Comparison of ENCODE assay signal across 1 cellular context in the genomic region with DNA sequence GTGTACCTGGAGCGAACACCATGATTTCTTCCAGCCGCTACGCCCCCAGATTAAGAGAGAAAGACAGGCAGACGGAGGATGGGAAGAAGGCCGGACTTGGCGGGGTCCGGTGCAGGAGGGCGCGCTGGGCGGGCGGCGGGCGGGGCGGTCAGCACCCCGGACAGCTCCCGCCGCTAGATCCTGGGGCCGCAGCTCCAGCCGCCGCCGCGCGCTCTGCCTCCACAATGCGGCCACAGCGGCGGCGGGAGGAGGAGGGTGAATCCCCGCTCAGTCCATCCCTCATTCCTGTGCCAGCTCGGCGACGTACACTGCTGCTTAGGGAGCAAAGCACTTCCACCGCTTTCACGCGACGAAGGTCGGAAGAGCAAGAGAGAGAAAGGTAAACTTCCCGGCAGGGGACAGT.
TF ChIP-seq lines count a peak whose summit lies in the region.

A gene with protein sequence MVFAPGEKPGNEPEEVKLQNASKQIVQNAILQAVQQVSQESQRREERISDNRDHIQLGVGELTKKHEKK (minus strand): TSS at position 226 of the 403 bp plus-strand sequence. CDS start 204 bp downstream, at position 22.

TF ChIP-seq in HepG2, 621 proteins besides CTCF, POLR2A, EP300 and RAD21 (continued from another document and continues in another):
- TF ChIP-seq MBNL3 (CRISPR knock-in tag; conservative IDR thresholded peaks at IDR 0.05) = no peak
- no peak for TF ChIP-seq MEIS1 (CRISPR knock-in tag; IDR thresholded peaks at IDR 0.05; ENCODE audit: borderline replicate concordance)
- TF ChIP-seq MTF2 (CRISPR knock-in tag; IDR thresholded peaks at IDR 0.05; ENCODE audit: borderline replicate concordance) = peak; percentile 75; the same call in 1 of the 2 replicates
- no peak for TF ChIP-seq TMF1 (CRISPR knock-in tag; IDR thresholded peaks at IDR 0.05; ENCODE audit: low read depth)
- no peak for TF ChIP-seq NR1H2 (CRISPR knock-in tag; IDR thresholded peaks at IDR 0.05; ENCODE audit: borderline replicate concordance, low read depth)
- TF ChIP-seq ZKSCAN8 (CRISPR knock-in tag; IDR thresholded peaks at IDR 0.05; ENCODE audit: borderline replicate concordance) = no peak
- TF ChIP-seq ZFP36 (IDR thresholded peaks at IDR 0.05; ENCODE audit: borderline replicate concordance, low read depth, low read length, partially characterized antibody) = no peak
- no peak for TF ChIP-seq ZNF577 (CRISPR knock-in tag; IDR thresholded peaks at IDR 0.05; ENCODE audit: borderline replicate concordance, low read depth)
- peak; percentile 93 for TF ChIP-seq SALL2 (CRISPR knock-in tag; IDR thresholded peaks at IDR 0.05)
- no peak for TF ChIP-seq KAT2B (IDR thresholded peaks at IDR 0.05; ENCODE audit: borderline replicate concordance, low read depth, low read length)
- TF ChIP-seq SOX5 (CRISPR knock-in tag; IDR thresholded peaks at IDR 0.05; ENCODE audit: borderline replicate concordance) = no peak; the same call in 1 of the 2 replicates
- TF ChIP-seq JUNB (CRISPR knock-in tag; IDR thresholded peaks at IDR 0.05; ENCODE audit: borderline replicate concordance) = no peak
- no peak for TF ChIP-seq ADNP (CRISPR knock-in tag; IDR thresholded peaks at IDR 0.05)
- TF ChIP-seq CSRNP2 (CRISPR knock-in tag; conservative IDR thresholded peaks at IDR 0.05; ENCODE audit: low read depth) = no peak
- TF ChIP-seq GATAD2A (CRISPR knock-in tag; IDR thresholded peaks at IDR 0.05) = no peak
- TF ChIP-seq ZNF20 (CRISPR knock-in tag; IDR thresholded peaks at IDR 0.05) = no peak
- TF ChIP-seq, protein P1, sequence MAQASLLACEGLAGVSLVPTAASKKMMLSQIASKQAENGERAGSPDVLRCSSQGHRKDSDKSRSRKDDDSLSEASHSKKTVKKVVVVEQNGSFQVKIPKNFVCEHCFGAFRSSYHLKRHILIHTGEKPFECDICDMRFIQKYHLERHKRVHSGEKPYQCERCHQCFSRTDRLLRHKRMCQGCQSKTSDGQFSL (CRISPR knock-in tag; IDR thresholded peaks at IDR 0.05) = 0 out of 2 replicates have a peak, but pooled peaks have one; percentile 43
- TF ChIP-seq ATF7-NPFF (CRISPR knock-in tag; IDR thresholded peaks at IDR 0.05; ENCODE audit: low read depth) = peak; percentile 81; the same call in 1 of the 2 replicates
- no peak for TF ChIP-seq ZBTB20 (CRISPR knock-in tag; IDR thresholded peaks at IDR 0.05; ENCODE audit: borderline replicate concordance, low read depth)
- TF ChIP-seq SP2 (CRISPR knock-in tag; IDR thresholded peaks at IDR 0.05) = no peak
- TF ChIP-seq ZBTB1 (CRISPR knock-in tag; IDR thresholded peaks at IDR 0.05; ENCODE audit: borderline replicate concordance) = no peak
- TF ChIP-seq CCAR2 (optimal IDR thresholded peaks at IDR 0.05; ENCODE audit: low read depth, low read length) = no peak
- TF ChIP-seq SKI (IDR thresholded peaks at IDR 0.05; ENCODE audit: partially characterized antibody) = no peak
- TF ChIP-seq ZNF891 (CRISPR knock-in tag; IDR thresholded peaks at IDR 0.05) = peak; percentile 40; the same call in 1 of the 2 replicates
- TF ChIP-seq KDM5B (CRISPR knock-in tag; IDR thresholded peaks at IDR 0.05; ENCODE audit: borderline replicate concordance) = peak; percentile 70; the same call in 1 of the 2 replicates
- no peak for TF ChIP-seq POGZ (CRISPR knock-in tag; IDR thresholded peaks at IDR 0.05)
- TF ChIP-seq NKX3-1 (CRISPR knock-in tag; IDR thresholded peaks at IDR 0.05) = peak; percentile 91
- TF ChIP-seq IRF2 (CRISPR knock-in tag; IDR thresholded peaks at IDR 0.05) = 0 out of 2 replicates have a peak, but pooled peaks have one; percentile 27
- TF ChIP-seq KLF13 (CRISPR knock-in tag; IDR thresholded peaks at IDR 0.05) = no peak
- no peak for TF ChIP-seq ZSCAN5A (CRISPR knock-in tag; IDR thresholded peaks at IDR 0.05; ENCODE audit: borderline replicate concordance)
- TF ChIP-seq TBX2 (CRISPR knock-in tag; IDR thresholded peaks at IDR 0.05; ENCODE audit: borderline replicate concordance) = peak; percentile 28; the same call in 1 of the 2 replicates
- TF ChIP-seq MXD4 (CRISPR knock-in tag; IDR thresholded peaks at IDR 0.05) = no peak
- TF ChIP-seq REXO4 (CRISPR knock-in tag; IDR thresholded peaks at IDR 0.05; ENCODE audit: borderline replicate concordance) = no peak
- peak; percentile 78; the same call in 1 of the 2 replicates for TF ChIP-seq BORCS8-MEF2B (CRISPR knock-in tag; IDR thresholded peaks at IDR 0.05)
- TF ChIP-seq ZNF337 (CRISPR knock-in tag; IDR thresholded peaks at IDR 0.05; ENCODE audit: borderline replicate concordance, low read depth) = no peak
- peak; percentile 87 for TF ChIP-seq ZNF563 (CRISPR knock-in tag; IDR thresholded peaks at IDR 0.05)
- no peak for TF ChIP-seq U2AF2 (IDR thresholded peaks at IDR 0.05; ENCODE audit: low read depth, low read length)
- TF ChIP-seq YY1 (IDR thresholded peaks at IDR 0.05; ENCODE audit: insufficient read depth, insufficient replicate concordance, low read depth, low read length) = no peak
- TF ChIP-seq TRIM22 (IDR thresholded peaks at IDR 0.05) = no peak
- TF ChIP-seq ZNF749 (CRISPR knock-in tag; IDR thresholded peaks at IDR 0.05; ENCODE audit: borderline replicate concordance) = peak; percentile 90; the same call in 1 of the 2 replicates
- TF ChIP-seq HOXA3 (CRISPR knock-in tag; IDR thresholded peaks at IDR 0.05) = peak; percentile 49
- peak; percentile 91 for TF ChIP-seq HOXD1 (CRISPR knock-in tag; IDR thresholded peaks at IDR 0.05)
- 0 out of 2 replicates have a peak, but pooled peaks have one; percentile 15 for TF ChIP-seq FOSL2 (CRISPR knock-in tag; IDR thresholded peaks at IDR 0.05)
- TF ChIP-seq DNMT1 (CRISPR knock-in tag; IDR thresholded peaks at IDR 0.05) = 0 out of 2 replicates have a peak, but pooled peaks have one; percentile 88
- no peak for TF ChIP-seq ZNF747 (CRISPR knock-in tag; IDR thresholded peaks at IDR 0.05; ENCODE audit: borderline replicate concordance)
- TF ChIP-seq ELK4 (CRISPR knock-in tag; IDR thresholded peaks at IDR 0.05; ENCODE audit: borderline replicate concordance) = no peak
- peak; percentile 60; the same call in 1 of the 2 replicates for TF ChIP-seq CCDC6 (CRISPR knock-in tag; IDR thresholded peaks at IDR 0.05)
- TF ChIP-seq CHCHD3 (CRISPR knock-in tag; IDR thresholded peaks at IDR 0.05) = peak; percentile 84; the same call in 1 of the 2 replicates
- no peak for TF ChIP-seq SCMH1 (CRISPR knock-in tag; IDR thresholded peaks at IDR 0.05; ENCODE audit: borderline replicate concordance)
- no peak for TF ChIP-seq ZNF253 (CRISPR knock-in tag; IDR thresholded peaks at IDR 0.05; ENCODE audit: borderline replicate concordance)
- TF ChIP-seq ATF2 (CRISPR knock-in tag; IDR thresholded peaks at IDR 0.05) = no peak
- TF ChIP-seq, protein P2, sequence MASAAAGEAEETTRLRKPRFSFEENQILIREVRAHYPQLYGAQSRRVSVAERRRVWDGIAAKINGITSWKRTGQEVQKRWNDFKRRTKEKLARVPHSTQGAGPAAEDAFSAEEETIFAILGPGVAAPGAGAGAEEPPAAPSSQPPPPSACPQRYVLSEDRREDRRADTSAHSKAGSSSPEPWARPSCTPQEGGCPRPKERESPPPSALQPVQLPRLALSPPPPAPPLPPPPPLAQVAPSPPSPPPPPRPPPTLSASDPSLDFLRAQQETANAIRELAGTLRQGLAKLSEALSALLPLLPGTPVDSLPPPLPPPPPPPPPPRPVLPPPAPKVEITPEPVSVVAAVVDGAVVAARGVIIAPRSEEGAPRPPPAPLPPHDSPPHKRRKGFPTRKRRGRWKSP (CRISPR knock-in tag; IDR thresholded peaks at IDR 0.05) = no peak
- TF ChIP-seq CEBPG (CRISPR knock-in tag; IDR thresholded peaks at IDR 0.05) = no peak
- TF ChIP-seq CBX5 (CRISPR knock-in tag; IDR thresholded peaks at IDR 0.05; ENCODE audit: borderline replicate concordance) = no peak
- TF ChIP-seq, protein P3, sequence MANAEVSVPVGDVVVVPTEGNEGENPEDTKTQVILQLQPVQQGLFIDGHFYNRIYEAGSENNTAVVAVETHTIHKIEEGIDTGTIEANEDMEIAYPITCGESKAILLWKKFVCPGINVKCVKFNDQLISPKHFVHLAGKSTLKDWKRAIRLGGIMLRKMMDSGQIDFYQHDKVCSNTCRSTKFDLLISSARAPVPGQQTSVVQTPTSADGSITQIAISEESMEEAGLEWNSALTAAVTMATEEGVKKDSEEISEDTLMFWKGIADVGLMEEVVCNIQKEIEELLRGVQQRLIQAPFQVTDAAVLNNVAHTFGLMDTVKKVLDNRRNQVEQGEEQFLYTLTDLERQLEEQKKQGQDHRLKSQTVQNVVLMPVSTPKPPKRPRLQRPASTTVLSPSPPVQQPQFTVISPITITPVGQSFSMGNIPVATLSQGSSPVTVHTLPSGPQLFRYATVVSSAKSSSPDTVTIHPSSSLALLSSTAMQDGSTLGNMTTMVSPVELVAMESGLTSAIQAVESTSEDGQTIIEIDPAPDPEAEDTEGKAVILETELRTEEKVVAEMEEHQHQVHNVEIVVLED (CRISPR knock-in tag; IDR thresholded peaks at IDR 0.05; ENCODE audit: borderline replicate concordance) = no peak
- no peak for TF ChIP-seq IKZF1 (IDR thresholded peaks at IDR 0.05)
- no peak for TF ChIP-seq ZNF713 (CRISPR knock-in tag; IDR thresholded peaks at IDR 0.05)
- TF ChIP-seq ZNF546 (CRISPR knock-in tag; conservative IDR thresholded peaks at IDR 0.05) = no peak
- TF ChIP-seq SPEN (CRISPR knock-in tag; IDR thresholded peaks at IDR 0.05; ENCODE audit: low read depth) = peak; percentile 64; the same call in 1 of the 2 replicates
- TF ChIP-seq EZH2 (conservative IDR thresholded peaks at IDR 0.05; ENCODE audit: low read depth, low read length) = no peak
- TF ChIP-seq ZNF773 (CRISPR knock-in tag; IDR thresholded peaks at IDR 0.05; ENCODE audit: borderline replicate concordance) = peak; percentile 66; the same call in 1 of the 2 replicates
- TF ChIP-seq CERS6 (CRISPR knock-in tag; IDR thresholded peaks at IDR 0.05) = no peak
- no peak for TF ChIP-seq SMAD1 (CRISPR knock-in tag; IDR thresholded peaks at IDR 0.05; ENCODE audit: borderline replicate concordance, low read depth)
- no peak for TF ChIP-seq TCF12 (IDR thresholded peaks at IDR 0.05)
- TF ChIP-seq TCF12 (CRISPR knock-in tag; IDR thresholded peaks at IDR 0.05) = no peak
- TF ChIP-seq HNRNPLL (IDR thresholded peaks at IDR 0.05; ENCODE audit: low read depth, low read length, poor library complexity, severe bottlenecking) = peak; percentile 33
- peak; percentile 44; the same call in 1 of the 2 replicates for TF ChIP-seq ZNF225 (CRISPR knock-in tag; IDR thresholded peaks at IDR 0.05)
- peak; percentile 85 for TF ChIP-seq ARNT2 (CRISPR knock-in tag; IDR thresholded peaks at IDR 0.05; ENCODE audit: low read depth)
